21 cellular contexts compared by ENCODE assay signal in the genomic region with DNA sequence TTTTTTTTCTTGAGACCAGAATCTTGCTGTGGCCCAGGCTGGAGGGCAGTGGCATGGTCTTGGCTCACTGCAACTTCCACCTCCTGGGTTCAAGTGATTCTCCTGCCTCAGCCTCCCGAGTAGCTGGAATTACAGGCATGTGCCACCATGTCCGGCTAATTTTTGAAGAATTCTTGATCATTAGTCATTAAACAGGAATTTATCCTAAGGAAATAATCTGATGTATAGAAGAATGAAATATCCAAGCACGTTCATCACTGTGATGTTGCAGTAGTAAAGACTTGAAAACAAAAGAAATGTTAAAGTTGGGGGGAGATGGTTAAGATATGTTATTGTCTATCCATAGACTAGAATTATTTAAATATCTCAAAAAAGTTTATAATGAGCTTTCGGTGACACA. TPM values are rescaled to one million over a fixed set of nuclear protein-coding genes. Genes with fewer than 3 reads are reported as not detected.
DNase-seq lines count a peak whose midpoint lies in the region; ATAC-seq and TF ChIP-seq lines count a peak whose summit lies in the region.
"Had no signal": no experiment of that assay in that cellular context is flagged by ENCODE, and none has a peak within 500 bp of the region (broad histone marks: within the 10 kb centered on the region; RNA-seq: fewer than 3 reads in every experiment).

No MANE protein-coding gene starts in this region.

- peaks cover 5% of the 10 kb centered on the region for H3K36me3 Mint-ChIP-seq in activated naive CD8-positive, alpha-beta T cell
- peaks cover 24% of the 10 kb centered on the region for H3K36me3 Mint-ChIP-seq in activated naive CD8-positive, alpha-beta T cell treated with anti-CD3 and anti-CD28 coated beads for 36 hours
- H3K36me3 Mint-ChIP-seq in chondrocyte (ENCODE audit: low read depth) (peaks cover 12% of the 10 kb centered on the region), CD14-positive monocyte (peaks cover 45 to 58% of the 10 kb centered on the region in 2 donors)

- H4K20me1 ChIP-seq in Loucy (ENCODE audit: insufficient read depth, low read length, poor library complexity, severe bottlenecking), result peaks cover 13% of the 10 kb centered on the region

- peaks cover 75% of the 10 kb centered on the region for H3K79me2 ChIP-seq in Loucy (ENCODE audit: insufficient read depth, low read length)

- no peak overlapping the region for H3K4me3 ChIP-seq in Loucy (ENCODE audit: low read length, poor library complexity, severe bottlenecking)
- H3K4me3 ChIP-seq in neutrophil (ENCODE audit: low read depth in 1 of 2, low read length in 1 of 2), result no peak overlapping the region
- H3K4me3 ChIP-seq in dorsolateral prefrontal cortex, result no peak overlapping the region
- H3K4me3 ChIP-seq: MG63 had no signal

- peaks cover 31% of the 10 kb centered on the region for H3K36me3 ChIP-seq in Loucy (ENCODE audit: insufficient read depth, low read length)
- peaks cover 41% of the 10 kb centered on the region for H3K36me3 ChIP-seq in neutrophil

- H3K27me3 Mint-ChIP-seq in activated naive CD8-positive, alpha-beta T cell, result no peaks in the 10 kb centered on the region
- no peaks in the 10 kb centered on the region for H3K27me3 Mint-ChIP-seq in activated naive CD8-positive, alpha-beta T cell treated with anti-CD3 and anti-CD28 coated beads for 36 hours
- H3K27me3 Mint-ChIP-seq in chondrocyte (ENCODE audit: low read depth) (no peaks in the 10 kb centered on the region), CD14-positive monocyte (ENCODE audit: low read depth in 3 of 3) (no peaks in the 10 kb centered on the region)
- H3K27me3 Mint-ChIP-seq: CD4-positive, CD25-positive, alpha-beta regulatory T cell had no signal

- no peak overlapping the region for H2AFZ ChIP-seq in Loucy (ENCODE audit: low read length)

- peak overlapping the region; percentile 24 for H3K27ac ChIP-seq in neutrophil
- H3K27ac ChIP-seq in dorsolateral prefrontal cortex, result no peak overlapping the region
- H3K27ac ChIP-seq: HL-60 had no signal

- H3K4me1 ChIP-seq in Loucy (ENCODE audit: insufficient read depth, low read length, poor library complexity, severe bottlenecking), result peaks cover 20% of the 10 kb centered on the region
- no peaks in the 10 kb centered on the region for H3K4me1 ChIP-seq in neutrophil (ENCODE audit: control insufficient read depth in 1 of 2, insufficient read depth in 1 of 2, low read depth in 1 of 2, low read length in 1 of 2)

- peaks cover 57% of the 10 kb centered on the region for H3K4me1 Mint-ChIP-seq in activated naive CD8-positive, alpha-beta T cell (ENCODE audit: low read depth)
- H3K4me1 Mint-ChIP-seq in activated naive CD8-positive, alpha-beta T cell treated with anti-CD3 and anti-CD28 coated beads for 36 hours, result peaks cover 34% of the 10 kb centered on the region
- peaks cover 19% of the 10 kb centered on the region for H3K4me1 Mint-ChIP-seq in chondrocyte (ENCODE audit: low read depth)
- peaks cover 18% of the 10 kb centered on the region for H3K4me1 Mint-ChIP-seq in CD14-positive monocyte

- intact Hi-C loops in dorsolateral prefrontal cortex (cut with DNase I), result no loop called here
- intact Hi-C loops in CD14-positive monocyte (cut with micrococcal nuclease), result no loop called here

- H3K27ac Mint-ChIP-seq in activated naive CD8-positive, alpha-beta T cell, result peak overlapping the region; percentile 46
- no peak overlapping the region for H3K27ac Mint-ChIP-seq in activated naive CD8-positive, alpha-beta T cell treated with anti-CD3 and anti-CD28 coated beads for 36 hours
- peak overlapping the region; percentile 0 for H3K27ac Mint-ChIP-seq in chondrocyte (ENCODE audit: unreplicated experiment)
- H3K27ac Mint-ChIP-seq in CD14-positive monocyte, result peak overlapping the region in 3 of 7 donors; percentile 31 to 60 (median 53)

- no peak for DNase-seq in activated naive CD8-positive, alpha-beta T cell treated with anti-CD3 and anti-CD28 coated beads for 36 hours
- DNase-seq in chondrocyte (ENCODE audit: low spot score) (no peak), dorsolateral prefrontal cortex (no peak), CD14-positive monocyte (ENCODE audit: low spot score) (no peak)
- DNase-seq: 8988T; CD4-positive, CD25-positive, alpha-beta regulatory T cell; MG63; NCI-H1048; NCI-H1436 treated with DMSO at 0.1 percent for 48 hours; NCI-H2029 treated with DMSO at 0.1 percent for 48 hours; NCI-H748 treated with DMSO at 0.1 percent for 48 hours; OCI-M1 had no signal

- peak overlapping the region; percentile 60 for H3K4me2 ChIP-seq in Loucy (ENCODE audit: low read depth, low read length, poor library complexity, severe bottlenecking)

- H3K27me3 ChIP-seq in Loucy (ENCODE audit: insufficient read depth, low read length, poor library complexity, severe bottlenecking) (no peaks in the 10 kb centered on the region), neutrophil (no peaks in the 10 kb centered on the region), dorsolateral prefrontal cortex (no peaks in the 10 kb centered on the region)
- H3K27me3 ChIP-seq: MG63 had no signal

- peak overlapping the region; percentile 13 for H3K9ac ChIP-seq in Loucy (ENCODE audit: low read depth, low read length, poor library complexity, severe bottlenecking)

- H3K4me3 Mint-ChIP-seq in activated naive CD8-positive, alpha-beta T cell, result no peak overlapping the region
- H3K4me3 Mint-ChIP-seq in activated naive CD8-positive, alpha-beta T cell treated with anti-CD3 and anti-CD28 coated beads for 36 hours, result no peak overlapping the region
- no peak overlapping the region for H3K4me3 Mint-ChIP-seq in chondrocyte (ENCODE audit: unreplicated experiment)
- no peak overlapping the region for H3K4me3 Mint-ChIP-seq in CD14-positive monocyte

- H3K9me3 ChIP-seq in Loucy (ENCODE audit: insufficient read depth, low read depth, low read length) (no peaks in the 10 kb centered on the region), neutrophil (no peaks in the 10 kb centered on the region)
- H3K9me3 ChIP-seq: MG63 had no signal

- TF ChIP-seq CTCF in Loucy (conservative IDR thresholded peaks at IDR 0.05; ENCODE audit: low read length) (no peak), chondrocyte (IDR thresholded peaks at IDR 0.05) (no peak), neutrophil (IDR thresholded peaks at IDR 0.05) (no peak), dorsolateral prefrontal cortex (IDR thresholded peaks at IDR 0.05 in 54 of 56, conservative IDR thresholded peaks at IDR 0.05 in 2 of 56; ENCODE audit: low read depth in 1 of 56, partially characterized antibody in 56 of 56) (no peak), CD14-positive monocyte (IDR thresholded peaks at IDR 0.05) (no peak)

- no peak for ATAC-seq in HG02642 (IDR thresholded peaks at IDR 0.05; ENCODE audit: poor library complexity, unreplicated experiment)

- no peaks in the 10 kb centered on the region for H3K9me2 ChIP-seq in Loucy (replicated peaks; ENCODE audit: low read depth, low read length)

- H3F3A ChIP-seq in Loucy (ENCODE audit: low read depth), result peaks cover 6% of the 10 kb centered on the region; the same call in 1 of the 2 replicates

- no peaks in the 10 kb centered on the region for H3K9me3 Mint-ChIP-seq in activated naive CD8-positive, alpha-beta T cell (ENCODE audit: low read depth)
- H3K9me3 Mint-ChIP-seq in activated naive CD8-positive, alpha-beta T cell treated with anti-CD3 and anti-CD28 coated beads for 36 hours, result no peaks in the 10 kb centered on the region
- no peaks in the 10 kb centered on the region for H3K9me3 Mint-ChIP-seq in chondrocyte (ENCODE audit: low read depth)
- H3K9me3 Mint-ChIP-seq in CD14-positive monocyte, result no peaks in the 10 kb centered on the region
- H3K9me3 Mint-ChIP-seq: CD4-positive, CD25-positive, alpha-beta regulatory T cell had no signal

RNA-seq across cellular contexts. Expression of a gene that starts 23.6 kb away (rescaled TPM):
- 10 to 100 TPM; 21.4 TPM for total RNA-seq in activated naive CD8-positive, alpha-beta T cell treated with anti-CD3 and anti-CD28 coated beads for 36 hours
- total RNA-seq in chondrocyte, result 17.8 to 25.8 TPM (median 25.5 TPM) in 3 replicates
- total RNA-seq in dorsolateral prefrontal cortex, result 10 to 100 TPM; 22.9 to 40.0 (median 30.5) TPM
- polyA plus RNA-seq in CD14-positive monocyte, result 10 to 100 TPM in 1 of 2 donors, 1 to 10 TPM in 1; 7.6 to 24.0 TPM

RNA-seq across cellular contexts. Expression of a gene that starts 44.5 kb away (rescaled TPM):
- total RNA-seq in activated naive CD8-positive, alpha-beta T cell treated with anti-CD3 and anti-CD28 coated beads for 36 hours, result not detected
- total RNA-seq in chondrocyte, result not detected in 3 replicates
- total RNA-seq in dorsolateral prefrontal cortex, result 1 to 10 TPM in 3 of 120 experiments, under 1 TPM in 11, not detected in 106; 0.13 to 1.2 (median 0.40) TPM
- polyA plus RNA-seq in CD14-positive monocyte, result under 1 TPM in 1 of 2 donors, not detected in 1; 0.09 TPM
- total RNA-seq: CD4-positive, CD25-positive, alpha-beta regulatory T cell; HT1080; NCI-H460; RPMI7951 had no signal
- polyA plus RNA-seq: AG04450; CD4-positive, CD25-positive, alpha-beta regulatory T cell had no signal
